In genomic region chr5:34957857-34958690, GRCh38 we compare ENCODE assay signal across 8 cellular contexts. TPM values are rescaled to one million over a fixed set of nuclear protein-coding genes. Genes with fewer than 3 reads are reported as not detected.
DNase-seq lines count a peak whose midpoint lies in the region; ATAC-seq and TF ChIP-seq lines count a peak whose summit lies in the region.

No MANE protein-coding gene starts in this region.

- TF ChIP-seq CTCF in Loucy (conservative IDR thresholded peaks at IDR 0.05; ENCODE audit: low read length) (peak; percentile 77), omental fat pad (IDR thresholded peaks at IDR 0.05) (no peak)

- H3K4me1 Mint-ChIP-seq in CD4-positive, CD25-positive, alpha-beta regulatory T cell, result peaks cover 0 to 6% (median 3%) of the 10 kb centered on the region in 4 donors

- no peak overlapping the region for H3K27ac ChIP-seq in CD4-positive, CD25-positive, alpha-beta regulatory T cell (ENCODE audit: insufficient read depth, low read length, poor library complexity, severe bottlenecking)

- no peaks in the 10 kb centered on the region for H3K9me3 ChIP-seq in CD4-positive, CD25-positive, alpha-beta regulatory T cell (ENCODE audit: control insufficient read depth in 2 of 2, low read length in 2 of 2)
- no peaks in the 10 kb centered on the region for H3K9me3 ChIP-seq in Loucy (ENCODE audit: insufficient read depth, low read depth, low read length)

- no peaks in the 10 kb centered on the region for H3K27me3 ChIP-seq in CD4-positive, CD25-positive, alpha-beta regulatory T cell (ENCODE audit: control insufficient read depth, insufficient read depth, low read length)
- H3K27me3 ChIP-seq in Loucy (ENCODE audit: insufficient read depth, low read length, poor library complexity, severe bottlenecking), result no peaks in the 10 kb centered on the region

- H3K27me3 Mint-ChIP-seq in CD4-positive, CD25-positive, alpha-beta regulatory T cell, result no peaks in the 10 kb centered on the region

- H3F3A ChIP-seq in Loucy (ENCODE audit: low read depth), result no peaks in the 10 kb centered on the region

- H3K27ac Mint-ChIP-seq in CD4-positive, CD25-positive, alpha-beta regulatory T cell, result no peak overlapping the region

- H3K79me2 ChIP-seq in Loucy (ENCODE audit: insufficient read depth, low read length), result no peaks in the 10 kb centered on the region

- peaks cover 19% of the 10 kb centered on the region for H3K36me3 ChIP-seq in CD4-positive, CD25-positive, alpha-beta regulatory T cell (ENCODE audit: control insufficient read depth, insufficient read depth, low read length)
- H3K36me3 ChIP-seq in Loucy (ENCODE audit: insufficient read depth, low read length), result peaks cover 16% of the 10 kb centered on the region; the same call in 1 of the 2 replicates

- H3K4me1 ChIP-seq in CD4-positive, CD25-positive, alpha-beta regulatory T cell (ENCODE audit: control insufficient read depth, insufficient read depth, low read length, poor library complexity, severe bottlenecking), result no peaks in the 10 kb centered on the region
- H3K4me1 ChIP-seq in Loucy (ENCODE audit: insufficient read depth, low read length, poor library complexity, severe bottlenecking), result no peaks in the 10 kb centered on the region

- H3K9me2 ChIP-seq in Loucy (replicated peaks; ENCODE audit: low read depth, low read length), result no peaks in the 10 kb centered on the region

- H4K20me1 ChIP-seq in Loucy (ENCODE audit: insufficient read depth, low read length, poor library complexity, severe bottlenecking), result no peaks in the 10 kb centered on the region

- no peak overlapping the region for H3K9ac ChIP-seq in Loucy (ENCODE audit: low read depth, low read length, poor library complexity, severe bottlenecking)

- H3K4me3 ChIP-seq in CD4-positive, CD25-positive, alpha-beta regulatory T cell (ENCODE audit: low read depth, low read length), result no peak overlapping the region
- no peak overlapping the region for H3K4me3 ChIP-seq in Loucy (ENCODE audit: low read length, poor library complexity, severe bottlenecking)

- DNase-seq in CD4-positive, CD25-positive, alpha-beta regulatory T cell, result peak in 2 of 3 donors; percentile 6 to 20
- DNase-seq in amniotic epithelial cell (ENCODE audit: low read depth), result peak; percentile 37
- peak; percentile 58 for DNase-seq in iris pigment epithelial cell (ENCODE audit: low read depth)
- no peak for DNase-seq in middle frontal gyrus (ENCODE audit: extremely low spot score, low spot score)
- DNase-seq in omental fat pad (ENCODE audit: low spot score), result no peak

- ATAC-seq in CD4-positive, CD25-positive, alpha-beta regulatory T cell (ENCODE audit: low read depth in 2 of 2), result no peak
- peak; percentile 58 for ATAC-seq in GM18861 (IDR thresholded peaks at IDR 0.05; ENCODE audit: unreplicated experiment)
- no peak for ATAC-seq in GM21717 (IDR thresholded peaks at IDR 0.05; ENCODE audit: unreplicated experiment)
- no peak for ATAC-seq in omental fat pad (ENCODE audit: low FRiP score)

- no peak overlapping the region for H3K4me3 Mint-ChIP-seq in CD4-positive, CD25-positive, alpha-beta regulatory T cell

- H3K9me3 Mint-ChIP-seq in CD4-positive, CD25-positive, alpha-beta regulatory T cell, result no peaks in the 10 kb centered on the region

- H2AFZ ChIP-seq in Loucy (ENCODE audit: low read length), result no peak overlapping the region

- peaks cover 14% of the 10 kb centered on the region for H3K36me3 Mint-ChIP-seq in CD4-positive, CD25-positive, alpha-beta regulatory T cell

- no peak overlapping the region for H3K4me2 ChIP-seq in Loucy (ENCODE audit: low read depth, low read length, poor library complexity, severe bottlenecking)

RNA-seq across cellular contexts. Expression of gene DNAJC21, which starts 28.7 kb away (rescaled TPM):
- 42.9 TPM for total RNA-seq in CD4-positive, CD25-positive, alpha-beta regulatory T cell
- polyA plus RNA-seq in CD4-positive, CD25-positive, alpha-beta regulatory T cell, result 10 to 100 TPM; 15.0 to 26.3 (median 17.6) TPM
- 10 to 100 TPM; 26.2 to 38.9 (median 30.1) TPM for total RNA-seq in omental fat pad

RNA-seq across cellular contexts. Expression of gene BRIX1, which starts 42.6 kb away (rescaled TPM):
- 20.5 TPM for total RNA-seq in CD4-positive, CD25-positive, alpha-beta regulatory T cell
- 10 to 100 TPM; 44.2 to 51.0 (median 48.0) TPM for polyA plus RNA-seq in CD4-positive, CD25-positive, alpha-beta regulatory T cell
- total RNA-seq in omental fat pad, result 10 to 100 TPM; 14.6 to 57.8 (median 23.8) TPM

RNA-seq across cellular contexts. Expression of gene RAD1, which starts 42.8 kb away (rescaled TPM):
- total RNA-seq in CD4-positive, CD25-positive, alpha-beta regulatory T cell, result 18.1 TPM
- 10 to 100 TPM; 18.2 to 29.6 (median 20.0) TPM for polyA plus RNA-seq in CD4-positive, CD25-positive, alpha-beta regulatory T cell
- total RNA-seq in omental fat pad, result 10 to 100 TPM; 12.3 to 22.9 (median 16.0) TPM

Comparison
In these comparisons a context has a peak if more than half of its experiments do, and no peak if none do; other contexts are left out.
1. DNase-seq: peak in CD4-positive, CD25-positive, alpha-beta regulatory T cell (2 of 3), amniotic epithelial cell (single experiment) and iris pigment epithelial cell (single experiment); none in middle frontal gyrus (single experiment) and omental fat pad (single experiment).